ENCODE assay signal across 23 cellular contexts in the genomic region with DNA sequence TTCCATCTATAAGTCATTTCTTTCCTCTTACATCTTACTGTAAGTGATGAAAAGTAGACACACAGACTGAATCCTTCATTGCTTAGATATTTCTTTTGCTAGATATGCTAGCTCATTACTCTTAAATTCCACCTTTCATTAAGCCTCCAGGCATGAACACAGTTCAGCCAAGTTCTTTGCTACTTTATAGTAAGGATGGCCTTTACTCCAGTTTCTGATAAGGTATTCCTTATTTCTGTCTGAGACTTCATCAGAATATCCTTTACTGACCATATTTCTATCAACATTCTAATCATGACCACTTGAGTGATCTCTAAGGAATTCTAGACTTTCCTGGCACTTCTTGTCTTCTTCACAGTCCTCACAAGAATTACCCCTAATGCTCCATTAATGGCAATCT.
A peak's percentile ranks its signal among the peaks of the same experiment; 100 is the strongest.
DNase-seq lines count a peak whose midpoint lies in the region; FAIRE-seq and TF ChIP-seq lines count a peak whose summit lies in the region.
"Had no signal": no experiment of that assay in that cellular context is flagged by ENCODE, and none has a peak within 500 bp of the region (broad histone marks: within the 10 kb centered on the region; RNA-seq: fewer than 3 reads in every experiment).

No MANE protein-coding gene starts in this region.

- no peak overlapping the region for H3K27ac ChIP-seq in ascending aorta
- H3K27ac ChIP-seq: A549, BLaER1, C4-2B had no signal

- H3K4me1 ChIP-seq in ascending aorta = no peaks in the 10 kb centered on the region
- H3K4me1 ChIP-seq: A549, HAP-1 had no signal

- DNase-seq in AG10803 (ENCODE audit: low read depth) (peak; percentile 24), NCI-H226 (peak; percentile 51), astrocyte of the hippocampus (ENCODE audit: low read depth, low spot score) (peak; percentile 3), retinal pigment epithelial cell (ENCODE audit: low read depth) (peak; percentile 11), ascending aorta (ENCODE audit: low spot score in 2 of 2) (no peak), NCI-H1105 treated with DMSO at 0.1 percent for 48 hours (lab: John Stamatoyannopoulos, UW) (no peak), COLO829 (ENCODE audit: low spot score) (no peak), frontal cortex (ENCODE audit: low spot score in 2 of 2) (no peak)
- DNase-seq: 8988T; ACHN; CD4-positive, CD25-positive, alpha-beta regulatory T cell; CD8-positive, alpha-beta T cell; DMS 273 treated with DMSO at 0.1 percent for 48 hours; DMS79; GF-D8 had no signal

- H3K4me3 ChIP-seq in AG10803 (ENCODE audit: low read length) (no peak overlapping the region), retinal pigment epithelial cell (ENCODE audit: low read length) (no peak overlapping the region), ascending aorta (no peak overlapping the region)
- H3K4me3 ChIP-seq: A549, BLaER1, GM23338, HAP-1 had no signal

- no peak for FAIRE-seq in frontal cortex (lab: Jason Lieb, UNC)
- FAIRE-seq: A549, GM12891, GM18507, H54 had no signal

- TF ChIP-seq CTCF in AG10803 (conservative IDR thresholded peaks at IDR 0.05; ENCODE audit: low read length) (no peak), retinal pigment epithelial cell (conservative IDR thresholded peaks at IDR 0.05; ENCODE audit: low read depth, low read length) (no peak), ascending aorta (IDR thresholded peaks at IDR 0.05) (no peak)

- H3K9me3 ChIP-seq in ascending aorta = no peaks in the 10 kb centered on the region
- H3K9me3 ChIP-seq: A549, BLaER1, HAP-1 had no signal

- H3K27me3 ChIP-seq in ascending aorta = no peaks in the 10 kb centered on the region
- H3K27me3 ChIP-seq: BLaER1 had no signal

- no peaks in the 10 kb centered on the region for H3K36me3 ChIP-seq in ascending aorta
- H3K36me3 ChIP-seq: BLaER1, HAP-1 had no signal

- intact Hi-C loops in ascending aorta (cut with DNase I) = no loop called here

Comparison
In these comparisons a context has a peak if more than half of its experiments do, and no peak if none do; other contexts are left out.
1. DNase-seq: peak in AG10803 (single experiment), NCI-H226 (single experiment), astrocyte of the hippocampus (single experiment) and retinal pigment epithelial cell (single experiment); none in ascending aorta (0 of 2), NCI-H1105 treated with DMSO at 0.1 percent for 48 hours (single experiment), COLO829 (single experiment) and frontal cortex (0 of 2).